30 cellular contexts compared by ENCODE assay signal in genomic region chr19:33254245-33254824, GRCh38. TPM values are rescaled to one million over a fixed set of nuclear protein-coding genes. Genes with fewer than 3 reads are reported as not detected.
"Had no signal": no experiment of that assay in that cellular context is flagged by ENCODE, and none has a peak within 500 bp of the region (broad histone marks: within the 10 kb centered on the region; RNA-seq: fewer than 3 reads in every experiment).

No MANE protein-coding gene starts in this region.

- H3K27me3 Mint-ChIP-seq: natural killer cell treated with Interleukin-12 subunit alpha and Interleukin-12 subunit beta and Interleukin-15 and Interleukin-18, amount 100 ng/mL, for 72 hours; stimulated activated naive CD8-positive, alpha-beta T cell treated with anti-CD3 and anti-CD28 coated beads, Interleukin-15, Interleukin-2, amounts not matched to agents 100 ng/mL and 50 ng/mL, for 24 hours had no signal

- H3K4me3 ChIP-seq: heart right ventricle, pancreas, psoas muscle, right atrium auricular region, thyroid gland had no signal

- H3K36me3 Mint-ChIP-seq: activated CD4-positive, alpha-beta memory T cell treated with anti-CD3 and anti-CD28 coated beads for 36 hours; activated naive CD4-positive, alpha-beta T cell treated with anti-CD3 and anti-CD28 coated beads, Interleukin-2, amount 10 ng/mL, durations not matched to agents 7 days and 5 days; brain; memory B cell; natural killer cell treated with Interleukin-12 subunit alpha and Interleukin-12 subunit beta and Interleukin-15 and Interleukin-18, amount 100 ng/mL, for 72 hours had no signal

- H3K27me3 ChIP-seq: neutrophil, pancreas, right atrium auricular region, thyroid gland had no signal

- DNase-seq: activated CD4-positive, alpha-beta memory T cell treated with anti-CD3 and anti-CD28 coated beads for 36 hours; activated CD4-positive, alpha-beta T cell treated with anti-CD3 and anti-CD28 coated beads for 4 hours; activated CD4-positive, CD25-positive, alpha-beta regulatory T cell; activated effector memory CD4-positive, alpha-beta T cell treated with Interleukin-2 at 50 U/mL for 16 hours; activated naive CD4-positive, alpha-beta T cell treated with anti-CD3 and anti-CD28 coated beads, Interleukin-2, amount 10 ng/mL, durations not matched to agents 7 days and 5 days; activated T-cell treated with anti-CD3 and anti-CD28 coated beads, Interleukin-2, amount 50 U/mL, for 72 hours; anterior cingulate cortex; effector CD8-positive, alpha-beta T cell; erythroblast; foreskin fibroblast; heart right ventricle; islet precursor cell; left colon; psoas muscle; stimulated activated CD4-positive, alpha-beta T cell treated with anti-CD3 and anti-CD28 coated beads, Interleukin-12 subunit alpha, Interleukin-12 subunit beta, amount 100 ng/mL, for 4 hours; stimulated activated CD4-positive, alpha-beta T cell treated with anti-CD3 and anti-CD28 coated beads, Interleukin-4, amount 100 ng/mL, for 4 hours; substantia nigra; T1000; thyroid gland had no signal

- H3K27ac ChIP-seq: heart right ventricle, neutrophil, pancreas, psoas muscle, right atrium auricular region, thyroid gland had no signal

- H3K9me3 ChIP-seq: neutrophil, pancreas, thyroid gland had no signal

- H3K9me3 Mint-ChIP-seq: natural killer cell treated with Interleukin-12 subunit alpha and Interleukin-12 subunit beta and Interleukin-15 and Interleukin-18, amount 100 ng/mL, for 72 hours; stimulated activated naive CD8-positive, alpha-beta T cell treated with anti-CD3 and anti-CD28 coated beads, Interleukin-15, Interleukin-2, amounts not matched to agents 100 ng/mL and 50 ng/mL, for 24 hours had no signal

- H3K4me1 Mint-ChIP-seq: activated naive CD4-positive, alpha-beta T cell treated with anti-CD3 and anti-CD28 coated beads, Interleukin-2, amount 10 ng/mL, durations not matched to agents 7 days and 5 days; brain; memory B cell had no signal

- H3K36me3 ChIP-seq: heart right ventricle, neutrophil, pancreas, right atrium auricular region, thyroid gland had no signal

- H3K27ac Mint-ChIP-seq: activated CD4-positive, alpha-beta memory T cell treated with anti-CD3 and anti-CD28 coated beads for 36 hours; activated naive CD4-positive, alpha-beta T cell treated with anti-CD3 and anti-CD28 coated beads, Interleukin-2, amount 10 ng/mL, durations not matched to agents 7 days and 5 days; activated T-cell treated with anti-CD3 and anti-CD28 coated beads, Interleukin-2, amount 50 U/mL, for 72 hours; memory B cell; natural killer cell treated with Interleukin-12 subunit alpha and Interleukin-12 subunit beta and Interleukin-15 and Interleukin-18, amount 100 ng/mL, for 72 hours; stimulated activated naive CD8-positive, alpha-beta T cell treated with anti-CD3 and anti-CD28 coated beads, Interleukin-15, Interleukin-2, amounts not matched to agents 100 ng/mL and 50 ng/mL, for 24 hours had no signal

- H3K4me1 ChIP-seq: pancreas, psoas muscle, right atrium auricular region, thyroid gland had no signal

- H3K4me3 Mint-ChIP-seq: activated CD4-positive, alpha-beta memory T cell treated with anti-CD3 and anti-CD28 coated beads for 36 hours; activated naive CD4-positive, alpha-beta T cell treated with anti-CD3 and anti-CD28 coated beads, Interleukin-2, amount 10 ng/mL, durations not matched to agents 7 days and 5 days; activated T-cell treated with anti-CD3 and anti-CD28 coated beads, Interleukin-2, amount 50 U/mL, for 72 hours; brain; memory B cell; natural killer cell treated with Interleukin-12 subunit alpha and Interleukin-12 subunit beta and Interleukin-15 and Interleukin-18, amount 100 ng/mL, for 72 hours; stimulated activated naive CD8-positive, alpha-beta T cell treated with anti-CD3 and anti-CD28 coated beads, Interleukin-15, Interleukin-2, amounts not matched to agents 100 ng/mL and 50 ng/mL, for 24 hours had no signal

RNA-seq across cellular contexts. Expression of gene SLC7A10, which starts 28.7 kb away (rescaled TPM):
- total RNA-seq: activated CD4-positive, alpha-beta memory T cell treated with anti-CD3 and anti-CD28 coated beads for 36 hours; activated T-cell treated with anti-CD3 and anti-CD28 coated beads, Interleukin-2, amount 50 U/mL, for 72 hours; cardiac septum; chondrocyte; fibroblast of lung; natural killer cell treated with Interleukin-12 subunit alpha and Interleukin-12 subunit beta and Interleukin-15 and Interleukin-18, amount 100 ng/mL, for 72 hours; ureter had no signal
- polyA plus RNA-seq: fibroblast of lung had no signal

RNA-seq across cellular contexts. Expression of gene CEBPA, which starts 48.0 kb away (rescaled TPM):
- polyA plus RNA-seq: fibroblast of lung had no signal
